ENCODE assay signal across 1 cellular context in the genomic region with DNA sequence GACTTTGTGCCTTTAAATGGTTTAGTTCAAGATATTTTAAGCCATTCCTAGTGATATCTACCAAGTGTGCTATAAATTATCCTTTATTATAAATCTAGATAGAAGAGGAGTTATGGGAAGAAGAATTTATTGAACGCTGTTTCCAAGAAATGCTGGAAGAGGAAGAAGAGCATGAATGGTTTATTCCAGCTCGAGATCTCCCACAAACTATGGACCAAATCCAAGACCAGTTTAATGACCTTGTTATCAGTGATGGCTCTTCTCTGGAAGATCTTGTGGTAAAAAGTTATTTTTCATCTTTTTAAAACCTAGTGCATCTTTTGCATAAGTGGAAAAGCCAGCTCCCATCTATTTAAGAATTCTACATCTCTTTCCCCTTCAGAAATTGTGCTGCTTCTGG.
TF ChIP-seq lines count a peak whose summit lies in the region.

No MANE protein-coding gene starts in this region.

TF ChIP-seq in HCT116, 20 proteins besides CTCF, POLR2A, EP300 and RAD21 (continued from another document):
- TF ChIP-seq ZNF274 (IDR thresholded peaks at IDR 0.05; ENCODE audit: low read depth, low read length): no peak
